ENCODE assay signal across 26 cellular contexts in the genomic region with DNA sequence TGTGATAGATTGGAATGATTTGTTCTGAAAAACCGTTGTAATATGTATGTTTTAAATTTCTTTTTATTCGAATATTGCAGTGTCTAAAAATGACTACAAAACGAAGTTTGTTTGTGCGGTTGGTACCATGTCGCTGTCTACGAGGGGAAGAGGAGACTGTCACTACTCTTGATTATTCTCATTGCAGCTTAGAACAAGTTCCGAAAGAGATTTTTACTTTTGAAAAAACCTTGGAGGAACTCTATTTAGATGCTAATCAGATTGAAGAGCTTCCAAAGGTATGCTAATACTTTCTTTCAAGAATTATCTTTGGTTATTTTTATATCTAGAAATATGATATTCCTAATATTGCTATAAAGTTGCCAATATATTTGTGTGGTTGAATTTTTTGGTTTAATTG.
"Had no signal": no experiment of that assay in that cellular context is flagged by ENCODE, and none has a peak within 500 bp of the region (broad histone marks: within the 10 kb centered on the region; RNA-seq: fewer than 3 reads in every experiment).

No MANE protein-coding gene starts in this region.

- H3K27me3 ChIP-seq: pancreas, suprapubic skin, tibial artery, upper lobe of right lung had no signal

- H3K36me3 ChIP-seq: prostate gland, thoracic aorta had no signal

- H3K27ac Mint-ChIP-seq: stimulated activated naive B cell treated with anti-CD40 and anti-IgM and Interleukin-4, amounts not matched to agents 10 μg/mL and 1 μg/mL and 100 μg/mL, for 72 hours; stimulated activated naive CD8-positive, alpha-beta T cell treated with anti-CD3 and anti-CD28 coated beads, Interleukin-15, Interleukin-2, amounts not matched to agents 100 ng/mL and 50 ng/mL, for 24 hours had no signal

- H3K27ac ChIP-seq: left ventricle myocardium inferior, pancreas, prostate gland, skin epidermis, suprapubic skin, thoracic aorta, tibial artery, upper lobe of right lung had no signal

- DNase-seq: hippocampal formation; immature natural killer cell; kidney; left ventricle myocardium inferior; naive thymus-derived CD8-positive, alpha-beta T cell; nucleus accumbens; pancreas; posterior cingulate gyrus; retina; right cardiac atrium; stimulated activated CD4-positive, alpha-beta T cell treated with anti-CD3 and anti-CD28 coated beads, Interleukin-12 subunit alpha, Interleukin-12 subunit beta, amount 100 ng/mL, for 4 hours; stimulated activated CD4-positive, alpha-beta T cell treated with anti-CD3 and anti-CD28 coated beads, Interleukin-15, amount 100 ng/mL, for 24 hours; stimulated activated CD4-positive, alpha-beta T cell treated with anti-CD3 and anti-CD28 coated beads, Interleukin-2, amount 100 ng/mL, for 24 hours; stimulated activated CD4-positive, alpha-beta T cell treated with anti-CD3 and anti-CD28 coated beads, Interleukin-4, amount 100 ng/mL, for 1 hour; stimulated activated naive B cell treated with anti-CD40 and anti-IgM and Interleukin-4, amounts not matched to agents 10 μg/mL and 1 μg/mL and 100 μg/mL, for 72 hours; tibial artery; trophoblast cell; upper lobe of right lung had no signal

- H3K9me3 ChIP-seq: left ventricle myocardium inferior, pancreas, prostate gland, suprapubic skin, thoracic aorta, tibial artery, upper lobe of right lung had no signal

- H3K4me3 Mint-ChIP-seq: immature natural killer cell; naive thymus-derived CD8-positive, alpha-beta T cell; neural crest cell; stimulated activated naive B cell treated with anti-CD40 and anti-IgM and Interleukin-4, amounts not matched to agents 10 μg/mL and 1 μg/mL and 100 μg/mL, for 72 hours; stimulated activated naive CD8-positive, alpha-beta T cell treated with anti-CD3 and anti-CD28 coated beads, Interleukin-15, Interleukin-2, amounts not matched to agents 100 ng/mL and 50 ng/mL, for 24 hours had no signal

- ATAC-seq: naive thymus-derived CD8-positive, alpha-beta T cell; pancreas; right cardiac atrium; sciatic nerve; stimulated activated naive B cell treated with anti-CD40 and anti-IgM and Interleukin-4, amounts not matched to agents 10 μg/mL and 1 μg/mL and 100 μg/mL, for 72 hours; upper lobe of right lung had no signal

- H3K4me1 ChIP-seq: left ventricle myocardium inferior, prostate gland, suprapubic skin, tibial artery, upper lobe of right lung had no signal

- H3K4me3 ChIP-seq: left ventricle myocardium inferior, lung, pancreas, prostate gland, skin epidermis, suprapubic skin, thoracic aorta, tibial artery, upper lobe of right lung had no signal

- H3K27me3 Mint-ChIP-seq: naive thymus-derived CD8-positive, alpha-beta T cell; stimulated activated naive B cell treated with anti-CD40 and anti-IgM and Interleukin-4, amounts not matched to agents 10 μg/mL and 1 μg/mL and 100 μg/mL, for 72 hours; stimulated activated naive CD8-positive, alpha-beta T cell treated with anti-CD3 and anti-CD28 coated beads, Interleukin-15, Interleukin-2, amounts not matched to agents 100 ng/mL and 50 ng/mL, for 24 hours had no signal

- H3K9me3 Mint-ChIP-seq: immature natural killer cell; naive thymus-derived CD8-positive, alpha-beta T cell; neural crest cell; stimulated activated naive CD8-positive, alpha-beta T cell treated with anti-CD3 and anti-CD28 coated beads, Interleukin-15, Interleukin-2, amounts not matched to agents 100 ng/mL and 50 ng/mL, for 24 hours had no signal
